In genomic region chr3:103909395-103909794, GRCh38 we compare ENCODE assay signal across 10 cellular contexts.
"Had no signal": no experiment of that assay in that cellular context is flagged by ENCODE, and none has a peak within 500 bp of the region (broad histone marks: within the 10 kb centered on the region; RNA-seq: fewer than 3 reads in every experiment).

No MANE protein-coding gene starts in this region.

- H3K4me3 ChIP-seq: GM23248 had no signal

- FAIRE-seq: HepG2 had no signal

- H3K27ac ChIP-seq: GM23248, HL-60, KMS-11 had no signal

- ATAC-seq: HepG2 had no signal

- DNase-seq: GM23248, GOT3, H9, HCEC 1CT, HFFc6, Karpas-422, KBM-7 had no signal
